In genomic region chr5:179613460-179614071, GRCh38 we compare ENCODE assay signal across 11 cellular contexts. TPM values are rescaled to one million over a fixed set of nuclear protein-coding genes. Genes with fewer than 3 reads are reported as not detected.
A peak's percentile ranks its signal among the peaks of the same experiment; 100 is the strongest.
DNase-seq lines count a peak whose midpoint lies in the region; ATAC-seq, FAIRE-seq and TF ChIP-seq lines count a peak whose summit lies in the region.
"Had no signal": no experiment of that assay in that cellular context is flagged by ENCODE, and none has a peak within 500 bp of the region (broad histone marks: within the 10 kb centered on the region; RNA-seq: fewer than 3 reads in every experiment).

No MANE protein-coding gene starts in this region.

- POLR2A ChIA-PET in K562 (lab: Yijun Ruan, JAX) = interaction anchor here (0.6 to 11.7 kb wide), 10 partner anchors 8 to 1561 kb away, joined by 3 to 181 read pairs (median 4); partner anchors contain the start of gene HNRNPH1

- CTCF ChIA-PET in K562 (lab: Yijun Ruan, JAX; ENCODE audit: low intra/inter-chr PET ratio) = no interaction called here

- TF ChIP-seq CTCF in GM12865 (IDR thresholded peaks at IDR 0.05; ENCODE audit: insufficient read depth, low read depth, low read length, missing control alignments) (no peak), K562 (IDR thresholded peaks at IDR 0.05 in 2 of 3, conservative IDR thresholded peaks at IDR 0.05 in 1 of 3; ENCODE audit: insufficient read depth in 2 of 3, low read depth in 1 of 3, low read length in 3 of 3) (no peak), nephron progenitor cell (IDR thresholded peaks at IDR 0.05) (no peak), lower leg skin (IDR thresholded peaks at IDR 0.05) (no peak)

- peaks cover 42% of the 10 kb centered on the region for H3K79me2 ChIP-seq in K562 (ENCODE audit: control insufficient read depth, insufficient read depth, low read length)

- peak; percentile 79 for TF ChIP-seq POLR2A in K562 (conservative IDR thresholded peaks at IDR 0.05)
- no peak for TF ChIP-seq POLR2A in lower leg skin (IDR thresholded peaks at IDR 0.05)

- no peak overlapping the region; the same call in 1 of the 2 replicates for H3K4me2 ChIP-seq in K562 (ENCODE audit: insufficient read depth, low read length)

- no peaks in the 10 kb centered on the region for H3K9me1 ChIP-seq in K562 (ENCODE audit: control insufficient read depth, insufficient read depth, low read length)

- ATAC-seq in K562 (peak; percentile 22), HG03159 (IDR thresholded peaks at IDR 0.05; ENCODE audit: unreplicated experiment) (no peak)

- H3K9me3 Mint-ChIP-seq in nephron progenitor cell = no peaks in the 10 kb centered on the region

- in situ Hi-C loops in K562 (cut with MboI) = no loop called here

- peaks cover 78% of the 10 kb centered on the region for H3K4me1 Mint-ChIP-seq in nephron progenitor cell

- no peak overlapping the region for H2AFZ ChIP-seq in K562 (ENCODE audit: low read depth, low read length)

- H3K36me3 Mint-ChIP-seq in nephron progenitor cell (ENCODE audit: low read depth) = peaks cover 84% of the 10 kb centered on the region

- TF ChIP-seq RAD21 in K562 (CRISPR knock-in tag; conservative IDR thresholded peaks at IDR 0.05 in 1 of 2, IDR thresholded peaks at IDR 0.05 in 1 of 2) = no peak

- H3K4me3 Mint-ChIP-seq in nephron progenitor cell = no peak overlapping the region

- DNase-seq in GM12865 (ENCODE audit: low read depth) (peak; percentile 37), K562 (ENCODE audit: extremely low read depth in 1 of 4, low spot score in 3 of 4) (peak in 1 of 4 experiments; percentile 19), nephron progenitor cell (no peak), lower leg skin (ENCODE audit: low spot score in 2 of 2) (no peak), NCI-H2107 treated with DMSO at 0.1 percent for 48 hours (lab: John Stamatoyannopoulos, UW; ENCODE audit: unreplicated experiment) (no peak), hippocampal formation (lab: John Stamatoyannopoulos, UW) (no peak)
- DNase-seq: stimulated activated CD4-positive, alpha-beta T cell treated with anti-CD3 and anti-CD28 coated beads, Interleukin-2, amount 100 ng/mL, for 48 hours had no signal

- H4K20me1 ChIP-seq in K562 (replicated peaks; ENCODE audit: control insufficient read depth, insufficient read depth, low read length) = peaks cover 42% of the 10 kb centered on the region

- no TSS peak for BruUV-seq in K562 (replicated peaks; lab: Mats Ljungman, UMichigan)

- TF ChIP-seq EP300 in K562 (IDR thresholded peaks at IDR 0.05; ENCODE audit: low read length) = no peak

- H3K9me3 ChIP-seq in HUES64 (ENCODE audit: insufficient read depth, low read depth, low read length) (no peaks in the 10 kb centered on the region), K562 (replicated peaks; ENCODE audit: control insufficient read depth, insufficient read depth, low read depth, low read length) (no peaks in the 10 kb centered on the region)
- H3K9me3 ChIP-seq: thoracic aorta had no signal

- H3K4me3 ChIP-seq in GM12865 (ENCODE audit: low read depth, low read length) = no peak overlapping the region
- H3K4me3 ChIP-seq in HUES64 (ENCODE audit: low read length) = no peak overlapping the region
- H3K4me3 ChIP-seq in K562 = no peak overlapping the region
- no peak overlapping the region for H3K4me3 ChIP-seq in lower leg skin (ENCODE audit: low read depth, poor library complexity, severe bottlenecking)
- H3K4me3 ChIP-seq: dorsolateral prefrontal cortex, thoracic aorta had no signal

- peaks cover 2% of the 10 kb centered on the region for H3K27me3 Mint-ChIP-seq in nephron progenitor cell (ENCODE audit: low read depth, poor library complexity)

- intact Hi-C loops in K562 (cut with micrococcal nuclease) = no loop called here
- intact Hi-C loops in lower leg skin (cut with DNase I; ENCODE audit: low total_unique reads) = no loop called here

- WGBS in HUES64 = 89% methylated on average over 8 of the region's 8 CpGs
- 64% methylated on average over 8 of the region's 8 CpGs for WGBS in K562 (ENCODE audit: insufficient coverage, low coverage, missing lambda C conversion rate)
- WGBS in lower leg skin, 2 donors = 74 to 84% methylated on average over 8 of the region's 8 CpGs

- H3K9ac ChIP-seq in HUES64 (ENCODE audit: low read depth, low read length) = no peak overlapping the region
- no peak overlapping the region; a peak in 2 of 4 replicates for H3K9ac ChIP-seq in K562 (ENCODE audit: insufficient read depth in 1 of 2, low read depth in 2 of 2, low read length in 2 of 2)

- H3K27me3 ChIP-seq in HUES64 (ENCODE audit: insufficient read depth, low read length) (no peaks in the 10 kb centered on the region), K562 (ENCODE audit: control insufficient read depth in 2 of 2, insufficient read depth in 2 of 2, low read length in 2 of 2) (no peaks in the 10 kb centered on the region)
- H3K27me3 ChIP-seq: dorsolateral prefrontal cortex had no signal

- H3K36me3 ChIP-seq in HUES64 (ENCODE audit: insufficient read depth, low read length) (peaks cover 92% of the 10 kb centered on the region), K562 (ENCODE audit: control insufficient read depth, insufficient read depth, low read length) (peaks cover 93% of the 10 kb centered on the region)

- H3K27ac ChIP-seq in HUES64 (ENCODE audit: low read depth, low read length) (peak overlapping the region; percentile 58), K562 (ENCODE audit: extremely low read depth, low read depth, low read length) (peak overlapping the region; percentile 60; the same call in 2 of the 3 replicates)
- H3K27ac ChIP-seq: dorsolateral prefrontal cortex, thoracic aorta had no signal

- FAIRE-seq in K562 (lab: Jason Lieb, UNC) = no peak

- H3K27ac Mint-ChIP-seq in nephron progenitor cell = peak overlapping the region; percentile 98

- H3K4me1 ChIP-seq in HUES64 (ENCODE audit: insufficient read depth, low read length) = no peaks in the 10 kb centered on the region
- peaks cover 35 to 40% of the 10 kb centered on the region in 2 experiments; a peak in 4 of 5 replicates for H3K4me1 ChIP-seq in K562 (replicated peaks in 1 of 2; ENCODE audit: control insufficient read depth in 2 of 2, insufficient read depth in 2 of 2, low read length in 2 of 2)

TF ChIP-seq in K562, 482 proteins besides CTCF, POLR2A, EP300 and RAD21 (continues in another document):
- TF ChIP-seq CREB1 (IDR thresholded peaks at IDR 0.05) = no peak
- TF ChIP-seq CREB1 (CRISPR knock-in tag; IDR thresholded peaks at IDR 0.05) = no peak; the same call in 1 of the 2 replicates
- no peak for TF ChIP-seq ZNF764 (CRISPR knock-in tag; IDR thresholded peaks at IDR 0.05; ENCODE audit: low read depth)
- TF ChIP-seq BHLHE40 (IDR thresholded peaks at IDR 0.05; ENCODE audit: low read length) = no peak
- TF ChIP-seq E2F3 (CRISPR knock-in tag; IDR thresholded peaks at IDR 0.05) = no peak
- no peak for TF ChIP-seq SREBF2 (CRISPR knock-in tag; IDR thresholded peaks at IDR 0.05)
- 0 out of 4 replicates have a peak, but pooled peaks of 1 of the 2 experiments have one; percentile 1 for TF ChIP-seq BCLAF1 (IDR thresholded peaks at IDR 0.05; ENCODE audit: borderline replicate concordance in 1 of 2, control insufficient read depth in 1 of 2, low read depth in 2 of 2, low read length in 1 of 2)
- no peak for TF ChIP-seq CREBBP (IDR thresholded peaks at IDR 0.05; ENCODE audit: low read depth, low read length)

RNA-seq across cellular contexts. Expression of gene HNRNPH1, which starts 9.9 kb away (rescaled TPM):
- polyA plus RNA-seq in HUES64 (2013, experiment 1 of 2) = 491 TPM
- 414 TPM for polyA plus RNA-seq in HUES64 (2013, experiment 2 of 2)
- total RNA-seq in K562 (2011; cell fraction: chromatin; rRNA removed; ENCODE audit: low replicate concordance) = 1,523 and 3,571 TPM in 2 replicates
- 1,055 and 1,232 TPM in 2 replicates for total RNA-seq in K562 (2011; cell fraction: nucleolus; rRNA removed)
- total RNA-seq in K562 (2011; cell fraction: nucleoplasm; rRNA removed) = 1,271 and 1,326 TPM in 2 replicates
- total RNA-seq in K562 (2014; rRNA removed) = 570 and 600 TPM in 2 replicates
- 611 and 618 TPM in 2 replicates for total RNA-seq in K562 (2014; rRNA removed; fragmentation: Illumina TruSeq; extraction: Trizol)
- 613 and 656 TPM in 2 replicates for total RNA-seq in K562 (2015; rRNA removed; fragmentation: Illumina TruSeq; extraction: Trizol)
- total RNA-seq in K562 (2021) = 544 and 561 TPM in 2 replicates
- 418 and 441 TPM in 2 replicates for polyA plus RNA-seq in K562 (2011; rRNA removed)
- polyA plus RNA-seq in K562 (2011; cell fraction: cytosol; rRNA removed) = 97.0 and 189 TPM in 2 replicates
- 1,217 and 1,257 TPM in 2 replicates for polyA plus RNA-seq in K562 (2011; cell fraction: nucleus; rRNA removed)
- 259 and 470 TPM in 2 replicates for polyA plus RNA-seq in K562 (2012)
- polyA plus RNA-seq in K562 (2014; fragmentation: Illumina TruSeq; extraction: Trizol) = 445 and 534 TPM in 2 replicates
- polyA plus RNA-seq in K562 (2014; fragmentation: Nextera tagmentation; extraction: Ambion mirVana) = 100 to 1,000 TPM; 103 to 128 TPM
- polyA plus RNA-seq in K562 (2014; rRNA removed) = 574 and 644 TPM in 2 replicates
- polyA minus RNA-seq in K562 (2011; rRNA and poly(A)+ RNA removed) = 902 and 960 TPM in 2 replicates
- 599 and 712 TPM in 2 replicates for polyA minus RNA-seq in K562 (2011; cell fraction: cytosol; rRNA and poly(A)+ RNA removed)
- polyA minus RNA-seq in K562 (2011; cell fraction: nucleus; rRNA and poly(A)+ RNA removed) = 1,471 and 2,216 TPM in 2 replicates
- 100 to 1,000 TPM; 182 to 474 (median 317) TPM for total RNA-seq in lower leg skin
